Comparison of ENCODE assay signal across 13 cellular contexts in the genomic region with DNA sequence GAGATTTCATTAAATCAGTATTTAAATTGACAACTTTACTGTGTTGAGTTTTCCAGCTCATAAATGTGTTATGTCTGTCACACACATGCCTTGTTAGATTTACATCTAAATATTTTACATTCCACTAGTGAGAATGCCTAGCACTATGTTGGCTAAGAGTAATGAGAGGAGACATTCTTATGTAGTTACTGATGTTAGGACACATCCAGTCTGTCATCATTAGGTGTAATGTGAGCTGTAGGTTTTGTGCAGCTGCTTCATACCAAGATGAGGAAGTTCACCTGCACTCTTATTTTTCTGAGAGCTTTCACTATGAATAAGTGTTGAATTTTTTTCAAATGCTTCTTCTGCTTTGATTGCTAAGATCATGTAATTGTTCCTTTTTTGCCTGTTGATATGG.
DNase-seq lines count a peak whose midpoint lies in the region; ATAC-seq and TF ChIP-seq lines count a peak whose summit lies in the region.
"Had no signal": no experiment of that assay in that cellular context is flagged by ENCODE, and none has a peak within 500 bp of the region (broad histone marks: within the 10 kb centered on the region; RNA-seq: fewer than 3 reads in every experiment).

No MANE protein-coding gene starts in this region.

- DNase-seq in SIG-M5 treated with dmso at 0.1 percent for 504 hours (lab: John Stamatoyannopoulos, UW; ENCODE audit: unreplicated experiment), result peak; percentile 70
- no peak for DNase-seq in SIG-M5 (lab: John Stamatoyannopoulos, UW)
- peak; percentile 51 for DNase-seq in HS-27A (ENCODE audit: low read depth)
- DNase-seq in epithelial cell of prostate (ENCODE audit: low read depth, low spot score), result peak; percentile 62
- no peak for DNase-seq in thyroid gland
- no peak for DNase-seq in COLO668 (lab: John Stamatoyannopoulos, UW; ENCODE audit: unreplicated experiment)
- no peak for DNase-seq in aorta
- no peak for DNase-seq in activated T-helper 1 cell treated with anti-CD3 and anti-CD28 coated beads, Interleukin-12 subunit alpha, Interleukin-12 subunit beta, Interleukin-2, Interleukin-4 antibody, amounts not matched to agents 30 ng/mL and 10 ng/mL and 1 ng/mL, durations not matched to agents 14 hours and 24 hours and 36 hours (ENCODE audit: low spot score)
- DNase-seq: activated T-cell treated with anti-CD3 and anti-CD28 coated beads, Interleukin-2, amount 50 U/mL, for 1 hour; effector CD8-positive, alpha-beta T cell; NCI-H187 treated with DMSO at 0.1 percent for 48 hours; T-helper 1 cell had no signal

- H3K4me1 ChIP-seq in thyroid gland (no peaks in the 10 kb centered on the region), aorta (ENCODE audit: control insufficient read depth in 1 of 2, insufficient read depth in 2 of 2, low read length in 2 of 2) (peaks cover 0 to 7% of the 10 kb centered on the region in 2 donors)

- H3K27ac Mint-ChIP-seq in activated T-helper 1 cell treated with anti-CD3 and anti-CD28 coated beads, Interleukin-12 subunit alpha, Interleukin-12 subunit beta, Interleukin-2, Interleukin-4 antibody, amounts not matched to agents 30 ng/mL and 10 ng/mL and 1 ng/mL, durations not matched to agents 14 hours and 24 hours and 36 hours, result no peak overlapping the region

- no peaks in the 10 kb centered on the region for H3K9me3 ChIP-seq in thyroid gland
- H3K9me3 ChIP-seq in aorta (ENCODE audit: control insufficient read depth, low read length), result no peaks in the 10 kb centered on the region

- H3K4me3 Mint-ChIP-seq in activated T-helper 1 cell treated with anti-CD3 and anti-CD28 coated beads, Interleukin-12 subunit alpha, Interleukin-12 subunit beta, Interleukin-2, Interleukin-4 antibody, amounts not matched to agents 30 ng/mL and 10 ng/mL and 1 ng/mL, durations not matched to agents 14 hours and 24 hours and 36 hours, result no peak overlapping the region

- no peaks in the 10 kb centered on the region for H3K36me3 Mint-ChIP-seq in activated T-helper 1 cell treated with anti-CD3 and anti-CD28 coated beads, Interleukin-12 subunit alpha, Interleukin-12 subunit beta, Interleukin-2, Interleukin-4 antibody, amounts not matched to agents 30 ng/mL and 10 ng/mL and 1 ng/mL, durations not matched to agents 14 hours and 24 hours and 36 hours (ENCODE audit: low read depth)

- no peaks in the 10 kb centered on the region for H3K27me3 Mint-ChIP-seq in activated T-helper 1 cell treated with anti-CD3 and anti-CD28 coated beads, Interleukin-12 subunit alpha, Interleukin-12 subunit beta, Interleukin-2, Interleukin-4 antibody, amounts not matched to agents 30 ng/mL and 10 ng/mL and 1 ng/mL, durations not matched to agents 14 hours and 24 hours and 36 hours (ENCODE audit: insufficient read depth)

- no peak for TF ChIP-seq CTCF in thyroid gland (IDR thresholded peaks at IDR 0.05)

- H3K4me1 Mint-ChIP-seq in activated T-helper 1 cell treated with anti-CD3 and anti-CD28 coated beads, Interleukin-12 subunit alpha, Interleukin-12 subunit beta, Interleukin-2, Interleukin-4 antibody, amounts not matched to agents 30 ng/mL and 10 ng/mL and 1 ng/mL, durations not matched to agents 14 hours and 24 hours and 36 hours (ENCODE audit: low read depth), result no peaks in the 10 kb centered on the region

- H3K36me3 ChIP-seq in thyroid gland (no peaks in the 10 kb centered on the region), aorta (ENCODE audit: control insufficient read depth in 1 of 2, insufficient read depth in 2 of 2, low read length in 1 of 2) (no peaks in the 10 kb centered on the region)

- no peaks in the 10 kb centered on the region for H3K9me3 Mint-ChIP-seq in activated T-helper 1 cell treated with anti-CD3 and anti-CD28 coated beads, Interleukin-12 subunit alpha, Interleukin-12 subunit beta, Interleukin-2, Interleukin-4 antibody, amounts not matched to agents 30 ng/mL and 10 ng/mL and 1 ng/mL, durations not matched to agents 14 hours and 24 hours and 36 hours

- intact Hi-C loops in thyroid gland (cut with DNase I), result no loop called here
- intact Hi-C loops in aorta (cut with DNase I), result no loop called here
- intact Hi-C loops in activated T-helper 1 cell treated with anti-CD3 and anti-CD28 coated beads, Interleukin-12 subunit alpha, Interleukin-12 subunit beta, Interleukin-2, Interleukin-4 antibody, amounts not matched to agents 30 ng/mL and 10 ng/mL and 1 ng/mL, durations not matched to agents 14 hours and 24 hours and 36 hours (cut with micrococcal nuclease), result no loop called here

- H3K4me3 ChIP-seq in thyroid gland (replicated peaks in 1 of 3) (no peak overlapping the region), aorta (ENCODE audit: low read length in 2 of 2) (no peak overlapping the region)

- TF ChIP-seq POLR2A in thyroid gland (IDR thresholded peaks at IDR 0.05), result no peak

- no peak overlapping the region for H3K27ac ChIP-seq in epithelial cell of prostate
- no peak overlapping the region for H3K27ac ChIP-seq in thyroid gland
- no peak overlapping the region for H3K27ac ChIP-seq in aorta (ENCODE audit: low read depth in 1 of 2, low read length in 2 of 2)
- H3K27ac ChIP-seq: 22Rv1 had no signal

- ATAC-seq in aorta (ENCODE audit: low FRiP score), result no peak

- H3K27me3 ChIP-seq in thyroid gland (no peaks in the 10 kb centered on the region), aorta (ENCODE audit: control insufficient read depth in 1 of 2, insufficient read depth in 2 of 2, low read length in 1 of 2) (no peaks in the 10 kb centered on the region)

Comparison
In these comparisons a context has a peak if more than half of its experiments do, and no peak if none do; other contexts are left out.
1. DNase-seq: peak in SIG-M5 treated with dmso at 0.1 percent for 504 hours (single experiment), HS-27A (single experiment) and epithelial cell of prostate (single experiment); none in SIG-M5 (single experiment), thyroid gland (0 of 2), COLO668 (single experiment), aorta (0 of 2) and activated T-helper 1 cell treated with anti-CD3 and anti-CD28 coated beads, Interleukin-12 subunit alpha, Interleukin-12 subunit beta, Interleukin-2, Interleukin-4 antibody, amounts not matched to agents 30 ng/mL and 10 ng/mL and 1 ng/mL, durations not matched to agents 14 hours and 24 hours and 36 hours (single experiment).